19 cellular contexts compared by ENCODE assay signal in genomic region chr3:72337480-72337855, GRCh38.
A peak's percentile ranks its signal among the peaks of the same experiment; 100 is the strongest.
DNase-seq lines count a peak whose midpoint lies in the region; TF ChIP-seq lines count a peak whose summit lies in the region.
"Had no signal": no experiment of that assay in that cellular context is flagged by ENCODE, and none has a peak within 500 bp of the region (broad histone marks: within the 10 kb centered on the region; RNA-seq: fewer than 3 reads in every experiment).

No MANE protein-coding gene starts in this region.

- no peaks in the 10 kb centered on the region for H3K4me1 ChIP-seq in HAP-1
- H3K4me1 ChIP-seq: parathyroid adenoma had no signal

- no peaks in the 10 kb centered on the region for H3K9me3 Mint-ChIP-seq in activated T-helper 2 cell treated with anti-CD3 and anti-CD28 coated beads, Interferon-gamma antibody, Interleukin-2, Interleukin-4, amounts not matched to agents 10 μg/mL and 5 μg/mL and 100 μg/mL, durations not matched to agents 14 hours and 24 hours and 36 hours
- H3K9me3 Mint-ChIP-seq: nephron progenitor cell; T-helper 2 cell treated with Interferon-gamma antibody and Interleukin-4, amounts not matched to agents 5 μg/mL and 100 μg/mL, for 36 hours had no signal

- no peaks in the 10 kb centered on the region for H3K36me3 Mint-ChIP-seq in activated T-helper 2 cell treated with anti-CD3 and anti-CD28 coated beads, Interferon-gamma antibody, Interleukin-2, Interleukin-4, amounts not matched to agents 10 μg/mL and 5 μg/mL and 100 μg/mL, durations not matched to agents 14 hours and 24 hours and 36 hours (ENCODE audit: low read depth)

- peak overlapping the region; percentile 11; the same call in 1 of the 2 replicates for H3K4me3 ChIP-seq in iPS-18c (ENCODE audit: insufficient read depth, low read depth, low read length)
- H3K4me3 ChIP-seq in HAP-1 = no peak overlapping the region
- H3K4me3 ChIP-seq: mucosa of descending colon, thyroid gland had no signal

- H3K27ac ChIP-seq in VCaP = peak overlapping the region; percentile 69; the same call in 1 of the 2 replicates
- H3K27ac ChIP-seq: gastrocnemius medialis, parathyroid adenoma, thyroid gland had no signal

- in situ Hi-C loops in HAP-1 (cut with MboI; ENCODE audit: low sequenced_read_pairs) = no loop called here

- intact Hi-C loops in activated T-helper 2 cell treated with anti-CD3 and anti-CD28 coated beads, Interferon-gamma antibody, Interleukin-2, Interleukin-4, amounts not matched to agents 10 μg/mL and 5 μg/mL and 100 μg/mL, durations not matched to agents 14 hours and 24 hours and 36 hours (cut with micrococcal nuclease) = loop anchor here (1.0 kb wide), 1 partner anchor 8 kb away; no protein-coding TSS in a partner anchor

- H3K36me3 ChIP-seq in HAP-1 (replicated peaks) = no peaks in the 10 kb centered on the region
- H3K36me3 ChIP-seq: gastrocnemius medialis, thyroid gland had no signal

- peaks cover 10% of the 10 kb centered on the region for H3K4me1 Mint-ChIP-seq in activated T-helper 2 cell treated with anti-CD3 and anti-CD28 coated beads, Interferon-gamma antibody, Interleukin-2, Interleukin-4, amounts not matched to agents 10 μg/mL and 5 μg/mL and 100 μg/mL, durations not matched to agents 14 hours and 24 hours and 36 hours (ENCODE audit: low read depth)

- H3K27ac Mint-ChIP-seq in activated T-helper 2 cell treated with anti-CD3 and anti-CD28 coated beads, Interferon-gamma antibody, Interleukin-2, Interleukin-4, amounts not matched to agents 10 μg/mL and 5 μg/mL and 100 μg/mL, durations not matched to agents 14 hours and 24 hours and 36 hours = no peak overlapping the region
- H3K27ac Mint-ChIP-seq: nephron progenitor cell; T-helper 2 cell treated with Interferon-gamma antibody and Interleukin-4, amounts not matched to agents 5 μg/mL and 100 μg/mL, for 36 hours had no signal

- peak; percentile 25 for DNase-seq in stimulated activated CD4-positive, alpha-beta T cell treated with anti-CD3 and anti-CD28 coated beads, Interleukin-15, amount 100 ng/mL, for 24 hours
- DNase-seq in stimulated activated CD4-positive, alpha-beta T cell treated with anti-CD3 and anti-CD28 coated beads, Interleukin-4, amount 100 ng/mL, for 4 hours = no peak
- no peak for DNase-seq in DMS153 (lab: John Stamatoyannopoulos, UW)
- DNase-seq in activated T-helper 2 cell treated with anti-CD3 and anti-CD28 coated beads, Interferon-gamma antibody, Interleukin-2, Interleukin-4, amounts not matched to agents 10 μg/mL and 5 μg/mL and 100 μg/mL, durations not matched to agents 14 hours and 24 hours and 36 hours (ENCODE audit: low spot score) = no peak
- DNase-seq in HAP-1 (ENCODE audit: low spot score in 2 of 2) = no peak
- DNase-seq in activated CD4-positive, CD25-positive, alpha-beta regulatory T cell (lab: John Stamatoyannopoulos, UW) = no peak
- DNase-seq: activated CD4-positive, alpha-beta T cell treated with anti-CD3 and anti-CD28 coated beads, Interleukin-2, amount 50 U/mL, for 4 hours; activated gamma-delta T cell; cerebellar nuclear complex; NCI-H1694 treated with DMSO at 0.1 percent for 48 hours; stimulated activated naive CD8-positive, alpha-beta T cell treated with anti-CD3 and anti-CD28 coated beads, Interleukin-15, Interleukin-2, amounts not matched to agents 100 U/mL and 50 U/mL, for 24 hours had no signal

- no peak overlapping the region for H3K4me3 Mint-ChIP-seq in activated T-helper 2 cell treated with anti-CD3 and anti-CD28 coated beads, Interferon-gamma antibody, Interleukin-2, Interleukin-4, amounts not matched to agents 10 μg/mL and 5 μg/mL and 100 μg/mL, durations not matched to agents 14 hours and 24 hours and 36 hours (ENCODE audit: low read depth)
- H3K4me3 Mint-ChIP-seq: nephron progenitor cell; T-helper 2 cell treated with Interferon-gamma antibody and Interleukin-4, amounts not matched to agents 5 μg/mL and 100 μg/mL, for 36 hours had no signal

- no peak for TF ChIP-seq CTCF in VCaP (conservative IDR thresholded peaks at IDR 0.05)

- H3K9me3 ChIP-seq in iPS-18c (ENCODE audit: control insufficient read depth, insufficient read depth, low read length) (no peaks in the 10 kb centered on the region), HAP-1 (no peaks in the 10 kb centered on the region)
- H3K9me3 ChIP-seq: gastrocnemius medialis, mucosa of descending colon, thyroid gland had no signal

- H3K27me3 Mint-ChIP-seq in activated T-helper 2 cell treated with anti-CD3 and anti-CD28 coated beads, Interferon-gamma antibody, Interleukin-2, Interleukin-4, amounts not matched to agents 10 μg/mL and 5 μg/mL and 100 μg/mL, durations not matched to agents 14 hours and 24 hours and 36 hours (ENCODE audit: low read depth) = peaks cover 2% of the 10 kb centered on the region

- no peaks in the 10 kb centered on the region for H3K27me3 ChIP-seq in HAP-1 (ENCODE audit: low read depth)
- H3K27me3 ChIP-seq: gastrocnemius medialis, thyroid gland had no signal
